Comparison of ENCODE assay signal across 16 cellular contexts in genomic region chr17:69064476-69064875, GRCh38.
"Had no signal": no experiment of that assay in that cellular context is flagged by ENCODE, and none has a peak within 500 bp of the region (broad histone marks: within the 10 kb centered on the region; RNA-seq: fewer than 3 reads in every experiment).

No MANE protein-coding gene starts in this region.

- H3K9me3 Mint-ChIP-seq: activated T-helper 1 cell treated with anti-CD3 and anti-CD28 coated beads, Interleukin-12 subunit alpha, Interleukin-12 subunit beta, Interleukin-2, Interleukin-4 antibody, amounts not matched to agents 30 ng/mL and 10 ng/mL and 1 ng/mL, durations not matched to agents 14 hours and 24 hours and 36 hours; naive B cell; T-helper 2 cell treated with Interferon-gamma antibody and Interleukin-4, amounts not matched to agents 5 μg/mL and 100 μg/mL, for 36 hours had no signal

- ATAC-seq: activated CD4-positive, CD25-positive, alpha-beta regulatory T cell treated with anti-CD3 and anti-CD28 coated beads, Interleukin-2, amount 50 U/mL, for 24 hours had no signal

- H3K36me3 Mint-ChIP-seq: activated naive CD8-positive, alpha-beta T cell treated with anti-CD3 and anti-CD28 coated beads, Interleukin-2, amount 10 ng/mL, durations not matched to agents 7 days and 5 days; brain; naive B cell had no signal

- H3K4me3 Mint-ChIP-seq: activated naive CD8-positive, alpha-beta T cell treated with anti-CD3 and anti-CD28 coated beads, Interleukin-2, amount 10 ng/mL, durations not matched to agents 7 days and 5 days; activated T-helper 1 cell treated with anti-CD3 and anti-CD28 coated beads, Interleukin-12 subunit alpha, Interleukin-12 subunit beta, Interleukin-2, Interleukin-4 antibody, amounts not matched to agents 30 ng/mL and 10 ng/mL and 1 ng/mL, durations not matched to agents 14 hours and 24 hours and 36 hours; brain; naive B cell; T-helper 2 cell treated with Interferon-gamma antibody and Interleukin-4, amounts not matched to agents 5 μg/mL and 100 μg/mL, for 36 hours had no signal

- H3K27ac Mint-ChIP-seq: activated naive CD8-positive, alpha-beta T cell treated with anti-CD3 and anti-CD28 coated beads, Interleukin-2, amount 10 ng/mL, durations not matched to agents 7 days and 5 days; T-helper 2 cell treated with Interferon-gamma antibody and Interleukin-4, amounts not matched to agents 5 μg/mL and 100 μg/mL, for 36 hours had no signal

- H3K36me3 ChIP-seq: colonic mucosa, esophagus muscularis mucosa had no signal

- H3K4me3 ChIP-seq: colonic mucosa, esophagus muscularis mucosa, hepatocyte had no signal

- H3K27ac ChIP-seq: colonic mucosa, esophagus muscularis mucosa, hepatocyte had no signal

- H3K9me3 ChIP-seq: colonic mucosa, esophagus muscularis mucosa had no signal

- H3K27me3 Mint-ChIP-seq: brain, naive B cell had no signal

- DNase-seq: activated CD4-positive, alpha-beta T cell treated with anti-CD3 and anti-CD28 coated beads, Interleukin-2, amount 50 U/mL, for 1 hour; activated CD8-positive, alpha-beta memory T cell treated with anti-CD3 and anti-CD28 coated beads for 24 hours; activated naive CD8-positive, alpha-beta T cell treated with anti-CD3 and anti-CD28 coated beads, Interleukin-2, amount 10 ng/mL, durations not matched to agents 7 days and 5 days; central memory CD4-positive, alpha-beta T cell; colonic mucosa; islet precursor cell; mammary epithelial cell; naive B cell; stimulated activated CD4-positive, alpha-beta T cell treated with anti-CD3 and anti-CD28 coated beads, Interleukin-12 subunit alpha, Interleukin-12 subunit beta, amount 100 ng/mL, for 4 hours; stimulated activated CD4-positive, alpha-beta T cell treated with anti-CD3 and anti-CD28 coated beads, Interleukin-2, amount 100 ng/mL, for 24 hours had no signal
